Comparison of ENCODE assay signal across 8 cellular contexts in the genomic region with DNA sequence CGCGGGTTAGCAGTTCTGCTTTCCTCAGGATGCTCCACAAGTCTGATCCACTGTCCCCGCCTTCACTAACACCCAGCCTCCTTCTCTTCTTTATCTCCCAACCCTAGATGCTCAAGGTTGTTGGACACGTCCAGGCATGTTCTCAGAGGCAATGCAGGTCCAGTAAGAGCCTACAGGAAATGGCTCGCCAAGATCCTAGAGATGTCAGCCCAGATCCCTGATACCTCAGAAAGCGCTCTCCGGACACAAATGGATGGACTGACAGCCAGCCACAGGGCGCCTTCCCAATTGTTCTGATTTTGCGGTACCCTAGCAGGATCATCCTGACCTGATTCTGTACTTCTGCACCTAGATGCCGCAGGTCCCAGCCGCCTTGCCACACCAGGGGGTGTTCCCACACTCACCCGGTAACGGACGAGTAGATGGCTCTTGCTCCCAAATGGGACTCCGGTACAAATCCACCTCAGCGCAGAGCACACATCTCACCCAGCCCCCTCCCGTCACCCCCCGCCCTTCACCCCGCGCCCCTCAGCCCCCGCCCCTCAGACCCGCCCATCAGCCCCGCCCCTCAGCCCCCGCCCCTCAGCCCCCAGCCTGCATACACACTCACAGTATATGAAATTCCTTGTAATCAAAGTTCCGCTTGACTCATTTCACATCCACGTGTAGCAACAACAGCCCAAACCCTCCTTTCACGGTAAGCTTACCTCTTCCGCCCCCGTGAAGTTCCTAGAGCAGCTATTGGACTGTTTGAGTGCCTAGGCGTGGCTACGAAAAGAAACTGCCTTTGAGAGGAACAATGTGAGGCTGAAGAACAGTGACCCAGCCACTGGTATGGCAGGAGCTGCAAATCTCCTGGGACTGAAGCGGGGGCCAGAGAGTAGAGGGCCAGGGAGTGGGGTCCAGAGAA. TPM values are rescaled to one million over a fixed set of nuclear protein-coding genes. Genes with fewer than 3 reads are reported as not detected.
DNase-seq lines count a peak whose midpoint lies in the region; ATAC-seq and TF ChIP-seq lines count a peak whose summit lies in the region.

A gene with protein sequence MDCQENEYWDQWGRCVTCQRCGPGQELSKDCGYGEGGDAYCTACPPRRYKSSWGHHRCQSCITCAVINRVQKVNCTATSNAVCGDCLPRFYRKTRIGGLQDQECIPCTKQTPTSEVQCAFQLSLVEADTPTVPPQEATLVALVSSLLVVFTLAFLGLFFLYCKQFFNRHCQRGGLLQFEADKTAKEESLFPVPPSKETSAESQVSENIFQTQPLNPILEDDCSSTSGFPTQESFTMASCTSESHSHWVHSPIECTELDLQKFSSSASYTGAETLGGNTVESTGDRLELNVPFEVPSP (minus strand): TSS at position 488 of the 910 bp plus-strand sequence. CDS start 23,058 bp downstream, outside the sequence.

- TF ChIP-seq RAD21 in Ishikawa (IDR thresholded peaks at IDR 0.05; ENCODE audit: low read depth): no peak

- no peaks in the 10 kb centered on the region for H3K36me3 Mint-ChIP-seq in activated naive CD4-positive, alpha-beta T cell treated with anti-CD3 and anti-CD28 coated beads, Interleukin-2, amount 50 U/mL, for 72 hours

- no peak for TF ChIP-seq CTCF in left ventricle myocardium inferior (IDR thresholded peaks at IDR 0.05; ENCODE audit: borderline replicate concordance)

- H3K9ac ChIP-seq in rectal smooth muscle tissue (ENCODE audit: low read length): no peak within 1 kb of the TSS

- H3K27ac Mint-ChIP-seq in activated naive CD4-positive, alpha-beta T cell treated with anti-CD3 and anti-CD28 coated beads, Interleukin-2, amount 50 U/mL, for 72 hours: peak within 1 kb of the TSS; percentile 87 to 97

- intact Hi-C loops in left ventricle myocardium inferior (cut with micrococcal nuclease): no loop called here

- H3K9me3 ChIP-seq in left ventricle myocardium inferior (replicated peaks): no peaks in the 10 kb centered on the region

- TF ChIP-seq EP300 in Ishikawa (IDR thresholded peaks at IDR 0.05; ENCODE audit: borderline replicate concordance): no peak

- H3K4me1 ChIP-seq in left ventricle myocardium inferior: peaks cover 3% of the 10 kb centered on the region
- H3K4me1 ChIP-seq in rectal smooth muscle tissue (ENCODE audit: control insufficient read depth, insufficient read depth, low read length): no peaks in the 10 kb centered on the region

- peak; percentile 92 for ATAC-seq in GM21619 (IDR thresholded peaks at IDR 0.05; ENCODE audit: unreplicated experiment)
- ATAC-seq in activated naive CD4-positive, alpha-beta T cell treated with anti-CD3 and anti-CD28 coated beads, Interleukin-2, amount 50 U/mL, for 72 hours: peak; percentile 93 to 97

- H3K36me3 ChIP-seq in left ventricle myocardium inferior: no peaks in the 10 kb centered on the region
- no peaks in the 10 kb centered on the region for H3K36me3 ChIP-seq in rectal smooth muscle tissue (ENCODE audit: control insufficient read depth, insufficient read depth, low read length)

- no peaks in the 10 kb centered on the region for H3K9me3 Mint-ChIP-seq in activated naive CD4-positive, alpha-beta T cell treated with anti-CD3 and anti-CD28 coated beads, Interleukin-2, amount 50 U/mL, for 72 hours

- H3K4me3 ChIP-seq in GM08714 (ENCODE audit: low read length): peak within 1 kb of the TSS; percentile 65
- peak within 1 kb of the TSS; percentile 63 for H3K4me3 ChIP-seq in left ventricle myocardium inferior
- H3K4me3 ChIP-seq in rectal smooth muscle tissue (ENCODE audit: low read length): peak within 1 kb of the TSS; percentile 52

- DNase-seq in activated naive CD4-positive, alpha-beta T cell treated with anti-CD3 and anti-CD28 coated beads, Interleukin-2, amount 50 U/mL, for 72 hours (ENCODE audit: low spot score in 2 of 2): peak; percentile 21 to 54
- DNase-seq in left ventricle myocardium inferior (no peak), HPDE6-E6E7 (ENCODE audit: extremely low spot score) (no peak), NCI-H345 (lab: John Stamatoyannopoulos, UW) (no peak)

- H3K27ac ChIP-seq in left ventricle myocardium inferior (replicated peaks): peak within 1 kb of the TSS; percentile 52
- H3K27ac ChIP-seq in rectal smooth muscle tissue (ENCODE audit: low read depth, low read length): no peak within 1 kb of the TSS

- H3K27me3 ChIP-seq in left ventricle myocardium inferior (ENCODE audit: low read depth) (no peaks in the 10 kb centered on the region), rectal smooth muscle tissue (ENCODE audit: control insufficient read depth, insufficient read depth, low read length) (no peaks in the 10 kb centered on the region)

TF ChIP-seq in Ishikawa, 13 proteins besides CTCF, POLR2A, EP300 and RAD21:
- TF ChIP-seq, protein P1, sequence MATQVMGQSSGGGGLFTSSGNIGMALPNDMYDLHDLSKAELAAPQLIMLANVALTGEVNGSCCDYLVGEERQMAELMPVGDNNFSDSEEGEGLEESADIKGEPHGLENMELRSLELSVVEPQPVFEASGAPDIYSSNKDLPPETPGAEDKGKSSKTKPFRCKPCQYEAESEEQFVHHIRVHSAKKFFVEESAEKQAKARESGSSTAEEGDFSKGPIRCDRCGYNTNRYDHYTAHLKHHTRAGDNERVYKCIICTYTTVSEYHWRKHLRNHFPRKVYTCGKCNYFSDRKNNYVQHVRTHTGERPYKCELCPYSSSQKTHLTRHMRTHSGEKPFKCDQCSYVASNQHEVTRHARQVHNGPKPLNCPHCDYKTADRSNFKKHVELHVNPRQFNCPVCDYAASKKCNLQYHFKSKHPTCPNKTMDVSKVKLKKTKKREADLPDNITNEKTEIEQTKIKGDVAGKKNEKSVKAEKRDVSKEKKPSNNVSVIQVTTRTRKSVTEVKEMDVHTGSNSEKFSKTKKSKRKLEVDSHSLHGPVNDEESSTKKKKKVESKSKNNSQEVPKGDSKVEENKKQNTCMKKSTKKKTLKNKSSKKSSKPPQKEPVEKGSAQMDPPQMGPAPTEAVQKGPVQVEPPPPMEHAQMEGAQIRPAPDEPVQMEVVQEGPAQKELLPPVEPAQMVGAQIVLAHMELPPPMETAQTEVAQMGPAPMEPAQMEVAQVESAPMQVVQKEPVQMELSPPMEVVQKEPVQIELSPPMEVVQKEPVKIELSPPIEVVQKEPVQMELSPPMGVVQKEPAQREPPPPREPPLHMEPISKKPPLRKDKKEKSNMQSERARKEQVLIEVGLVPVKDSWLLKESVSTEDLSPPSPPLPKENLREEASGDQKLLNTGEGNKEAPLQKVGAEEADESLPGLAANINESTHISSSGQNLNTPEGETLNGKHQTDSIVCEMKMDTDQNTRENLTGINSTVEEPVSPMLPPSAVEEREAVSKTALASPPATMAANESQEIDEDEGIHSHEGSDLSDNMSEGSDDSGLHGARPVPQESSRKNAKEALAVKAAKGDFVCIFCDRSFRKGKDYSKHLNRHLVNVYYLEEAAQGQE (IDR thresholded peaks at IDR 0.05; ENCODE audit: low read depth): no peak
- TF ChIP-seq NFIC (IDR thresholded peaks at IDR 0.05): no peak
- no peak for TF ChIP-seq CREB1 (IDR thresholded peaks at IDR 0.05; ENCODE audit: low read depth)
- no peak for TF ChIP-seq FOXM1 (IDR thresholded peaks at IDR 0.05; ENCODE audit: borderline replicate concordance, low read depth)
- no peak for TF ChIP-seq TCF12 (IDR thresholded peaks at IDR 0.05; ENCODE audit: low read depth)
- TF ChIP-seq ZBTB7A (IDR thresholded peaks at IDR 0.05; ENCODE audit: low read depth): no peak
- TF ChIP-seq, protein P2, sequence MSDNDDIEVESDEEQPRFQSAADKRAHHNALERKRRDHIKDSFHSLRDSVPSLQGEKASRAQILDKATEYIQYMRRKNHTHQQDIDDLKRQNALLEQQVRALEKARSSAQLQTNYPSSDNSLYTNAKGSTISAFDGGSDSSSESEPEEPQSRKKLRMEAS (IDR thresholded peaks at IDR 0.05): peak; percentile 84
- no peak for TF ChIP-seq CEBPB (IDR thresholded peaks at IDR 0.05)
- TF ChIP-seq TEAD4 (IDR thresholded peaks at IDR 0.05): no peak
- no peak for TF ChIP-seq YY1 (IDR thresholded peaks at IDR 0.05; ENCODE audit: low read depth)
- TF ChIP-seq, protein P3, sequence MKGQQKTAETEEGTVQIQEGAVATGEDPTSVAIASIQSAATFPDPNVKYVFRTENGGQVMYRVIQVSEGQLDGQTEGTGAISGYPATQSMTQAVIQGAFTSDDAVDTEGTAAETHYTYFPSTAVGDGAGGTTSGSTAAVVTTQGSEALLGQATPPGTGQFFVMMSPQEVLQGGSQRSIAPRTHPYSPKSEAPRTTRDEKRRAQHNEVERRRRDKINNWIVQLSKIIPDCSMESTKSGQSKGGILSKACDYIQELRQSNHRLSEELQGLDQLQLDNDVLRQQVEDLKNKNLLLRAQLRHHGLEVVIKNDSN (IDR thresholded peaks at IDR 0.05): 0 out of 2 replicates have a peak, but pooled peaks have one; percentile 26
- peak; percentile 42; the same call in 1 of the 2 replicates for TF ChIP-seq EGR1 (IDR thresholded peaks at IDR 0.05)

RNA-seq across cellular contexts. Expression of the gene that starts here (rescaled TPM):
- 1 to 10 TPM; 1.9 to 9.7 TPM for total RNA-seq in activated naive CD4-positive, alpha-beta T cell treated with anti-CD3 and anti-CD28 coated beads, Interleukin-2, amount 50 U/mL, for 72 hours
- total RNA-seq in left ventricle myocardium inferior: 1.7 TPM

Comparison
In these comparisons a context has a peak if more than half of its experiments do, and no peak if none do; other contexts are left out.
1. DNase-seq: peak in activated naive CD4-positive, alpha-beta T cell treated with anti-CD3 and anti-CD28 coated beads, Interleukin-2, amount 50 U/mL, for 72 hours (2 of 2); none in left ventricle myocardium inferior (single experiment), HPDE6-E6E7 (single experiment) and NCI-H345 (single experiment).
2. Peak in every context shown above with its lines, with median percentiles within 50 percentile points of each other: H3K4me3 ChIP-seq.